ENCODE assay signal across 28 cellular contexts in genomic region chr12:106851306-106851705, GRCh38.
"Had no signal": no experiment of that assay in that cellular context is flagged by ENCODE, and none has a peak within 500 bp of the region (broad histone marks: within the 10 kb centered on the region; RNA-seq: fewer than 3 reads in every experiment).

No MANE protein-coding gene starts in this region.

- ATAC-seq: effector memory CD8-positive, alpha-beta T cell; esophagus mucosa; foreskin keratinocyte; gastrocnemius medialis; gastroesophageal sphincter; heart left ventricle; heart right ventricle had no signal

- H3K4me1 ChIP-seq: colonic mucosa, esophagus muscularis mucosa, esophagus squamous epithelium, gastroesophageal sphincter had no signal

- H3K4me3 ChIP-seq: colonic mucosa, coronary artery, dorsolateral prefrontal cortex, esophagus muscularis mucosa, esophagus squamous epithelium, gastrocnemius medialis, gastroesophageal sphincter, heart left ventricle, heart right ventricle had no signal

- H3K36me3 ChIP-seq: colonic mucosa had no signal

- DNase-seq: colonic mucosa; cortex of kidney; dermis blood vessel endothelial cell; dorsolateral prefrontal cortex; effector CD4-positive, alpha-beta T cell; effector CD8-positive, alpha-beta T cell; effector memory CD4-positive, alpha-beta T cell; effector memory CD8-positive, alpha-beta T cell; endodermal cell; erythroblast; esophagus squamous epithelium; foreskin fibroblast; foreskin keratinocyte; foreskin melanocyte; gastrocnemius medialis; glutamatergic neuron; head of caudate nucleus; heart left ventricle; heart right ventricle had no signal

- FAIRE-seq: colon, endometrium, endothelial cell of umbilical vein, frontal cortex had no signal

- H3K9me3 ChIP-seq: colonic mucosa, esophagus muscularis mucosa, esophagus squamous epithelium, gastrocnemius medialis, gastroesophageal sphincter, heart left ventricle, heart right ventricle had no signal

- H3K27me3 ChIP-seq: colonic mucosa, dorsolateral prefrontal cortex, esophagus muscularis mucosa, esophagus squamous epithelium, foreskin keratinocyte, gastrocnemius medialis, gastroesophageal sphincter, heart left ventricle, heart right ventricle had no signal

- H3K27ac ChIP-seq: colonic mucosa, coronary artery, epithelial cell of prostate, esophagus muscularis mucosa, esophagus squamous epithelium, foreskin keratinocyte, gastrocnemius medialis, gastroesophageal sphincter, heart left ventricle, heart right ventricle had no signal
